Comparison of ENCODE assay signal across 8 cellular contexts in the genomic region with DNA sequence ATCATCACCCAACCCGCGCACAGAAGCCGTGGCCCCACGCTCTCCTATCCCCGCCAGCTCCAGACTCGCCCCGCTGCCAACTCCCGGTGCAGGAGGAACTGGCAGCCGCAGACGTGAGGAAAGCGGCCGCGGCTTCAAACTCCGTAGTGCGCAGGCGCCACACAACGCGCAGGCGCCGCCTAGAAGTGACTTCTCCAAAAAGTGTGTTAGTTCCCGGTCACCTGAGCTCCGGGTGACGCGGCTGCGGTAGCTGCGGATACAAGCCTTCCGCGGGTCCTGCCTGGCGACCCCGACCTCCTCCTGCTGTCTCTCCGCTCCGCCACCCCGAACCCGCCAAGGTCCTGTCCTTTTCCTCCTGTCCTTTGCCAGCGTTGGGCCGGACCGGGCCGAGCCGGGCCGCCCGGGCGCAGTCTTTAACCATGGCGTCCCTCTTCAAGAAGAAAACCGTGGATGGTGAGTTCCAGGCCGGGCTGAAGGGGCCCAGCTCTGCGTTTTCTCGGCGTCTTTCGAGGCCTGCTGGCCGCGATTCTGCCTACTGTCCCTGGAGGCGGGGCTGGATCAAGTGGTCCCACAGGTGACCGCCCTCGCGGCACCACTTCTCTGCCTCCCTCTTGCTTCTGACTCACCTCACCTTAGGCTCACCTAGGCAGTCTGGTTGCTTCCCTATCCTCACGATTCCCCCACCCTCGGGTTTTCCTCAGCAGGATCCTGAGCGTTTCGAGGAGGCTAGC. TPM values are rescaled to one million over a fixed set of nuclear protein-coding genes. Genes with fewer than 3 reads are reported as not detected.
A peak's percentile ranks its signal among the peaks of the same experiment; 100 is the strongest.
DNase-seq lines count a peak whose midpoint lies in the region; ATAC-seq and TF ChIP-seq lines count a peak whose summit lies in the region.

CHMP2B (plus strand) TSS at position 206 of the 731 bp plus-strand sequence; CDS start at position 420, 214 bp downstream.

- peaks cover 9% of the 10 kb centered on the region for H3K27me3 Mint-ChIP-seq in activated CD4-positive, alpha-beta T cell treated with anti-CD3 and anti-CD28 coated beads for 36 hours

- DNase-seq in BJ (ENCODE audit: low read depth): peak; percentile 70
- DNase-seq in GM19240 (ENCODE audit: insufficient read length, low spot score): peak; percentile 48
- DNase-seq in NCI-H524 (lab: John Stamatoyannopoulos, UW): peak; percentile 58 to 88
- peak; percentile 94 for DNase-seq in activated CD4-positive, alpha-beta T cell treated with anti-CD3 and anti-CD28 coated beads for 36 hours
- peak; percentile 95 for DNase-seq in choroid plexus epithelial cell (ENCODE audit: low read depth)
- peak; percentile 59 for DNase-seq in kidney epithelial cell (ENCODE audit: low read depth)
- DNase-seq in stimulated activated CD4-positive, alpha-beta T cell treated with anti-CD3 and anti-CD28 coated beads, Interleukin-15, amount 100 ng/mL, for 24 hours: peak; percentile 90

- TF ChIP-seq CTCF in BJ (IDR thresholded peaks at IDR 0.05; ENCODE audit: insufficient read depth, low read depth, low read length) (no peak), choroid plexus epithelial cell (conservative IDR thresholded peaks at IDR 0.05; ENCODE audit: low read depth, low read length) (no peak), kidney epithelial cell (IDR thresholded peaks at IDR 0.05; ENCODE audit: insufficient read depth, low read length, poor library complexity, severe bottlenecking) (no peak)

- H3K27me3 ChIP-seq in BJ (ENCODE audit: control insufficient read depth, insufficient read depth, low read length): no peaks in the 10 kb centered on the region
- no peaks in the 10 kb centered on the region for H3K27me3 ChIP-seq in kidney epithelial cell (ENCODE audit: control insufficient read depth, insufficient read depth, low read length)

- CTCF ChIA-PET in BJ (lab: Yijun Ruan, JAX): interaction anchor here (0.6 kb wide), 1 partner anchor 246 kb away, joined by 4 read pairs; no protein-coding TSS in a partner anchor
- CTCF ChIA-PET in activated CD4-positive, alpha-beta T cell treated with anti-CD3 and anti-CD28 coated beads for 36 hours (lab: Charles Lee): interaction anchor here (1.0 to 1.9 kb wide), 4 partner anchors 32 to 59 kb away, joined by 3 to 4 read pairs (median 4); no protein-coding TSS in a partner anchor

- peaks cover 3% of the 10 kb centered on the region for H3K9me3 Mint-ChIP-seq in activated CD4-positive, alpha-beta T cell treated with anti-CD3 and anti-CD28 coated beads for 36 hours (ENCODE audit: low read depth)

- peak within 1 kb of the TSS; percentile 96 for H3K27ac Mint-ChIP-seq in activated CD4-positive, alpha-beta T cell treated with anti-CD3 and anti-CD28 coated beads for 36 hours

- peaks cover 9% of the 10 kb centered on the region for H3K36me3 Mint-ChIP-seq in activated CD4-positive, alpha-beta T cell treated with anti-CD3 and anti-CD28 coated beads for 36 hours (ENCODE audit: low read depth)

- H3K36me3 ChIP-seq in BJ (ENCODE audit: control insufficient read depth, insufficient read depth, low read length) (no peaks in the 10 kb centered on the region), kidney epithelial cell (ENCODE audit: control insufficient read depth, insufficient read depth, low read length) (no peaks in the 10 kb centered on the region)

- POLR2A ChIA-PET in BJ (lab: Charles Lee): no interaction called here
- POLR2A ChIA-PET in activated CD4-positive, alpha-beta T cell treated with anti-CD3 and anti-CD28 coated beads for 36 hours (lab: Charles Lee): interaction anchor here (0.6 kb wide), 3 partner anchors 89 to 1357 kb away, joined by 3 read pairs; no protein-coding TSS in a partner anchor

- peaks cover 40% of the 10 kb centered on the region for H3K4me1 Mint-ChIP-seq in activated CD4-positive, alpha-beta T cell treated with anti-CD3 and anti-CD28 coated beads for 36 hours

- intact Hi-C loops in activated CD4-positive, alpha-beta T cell treated with anti-CD3 and anti-CD28 coated beads for 36 hours (cut with DNase I, micrococcal nuclease): loop anchor here (1.0 to 5.0 kb wide), 2 partner anchors 830 to 922 kb away; partner anchors contain the start of genes C3orf38 (in 1 of the 2), CGGBP1 (in 1 of the 2) and ZNF654 (in 1 of the 2)

- ATAC-seq in HG03457 (IDR thresholded peaks at IDR 0.05; ENCODE audit: unreplicated experiment): peak; percentile 94
- ATAC-seq in activated CD4-positive, alpha-beta T cell treated with anti-CD3 and anti-CD28 coated beads for 36 hours: peak; percentile 94

- H3K4me3 ChIP-seq in BJ (ENCODE audit: low read depth, low read length) (peak within 1 kb of the TSS; percentile 86), choroid plexus epithelial cell (ENCODE audit: low read depth, low read length) (peak within 1 kb of the TSS; percentile 95), kidney epithelial cell (ENCODE audit: low read depth, low read length) (peak within 1 kb of the TSS; percentile 98)

- H3K4me3 Mint-ChIP-seq in activated CD4-positive, alpha-beta T cell treated with anti-CD3 and anti-CD28 coated beads for 36 hours: peak within 1 kb of the TSS; percentile 97

RNA-seq across cellular contexts. Expression of gene CHMP2B, which starts in this region (rescaled TPM):
- polyA plus RNA-seq in BJ (2011; rRNA removed): 13.4 and 21.9 TPM in 2 replicates
- polyA minus RNA-seq in BJ (2011; rRNA and poly(A)+ RNA removed): 3.3 and 4.8 TPM in 2 replicates
- total RNA-seq in activated CD4-positive, alpha-beta T cell treated with anti-CD3 and anti-CD28 coated beads for 36 hours: 10 to 100 TPM; 25.4 to 29.4 TPM
- 58.2 and 61.1 TPM in 2 replicates for total RNA-seq in kidney epithelial cell

Comparison
In these comparisons a context has a peak if more than half of its experiments do, and no peak if none do; other contexts are left out.
1. Peak in every context shown above with its lines: DNase-seq, ATAC-seq and H3K4me3 ChIP-seq.